In genomic region chr15:60374628-60375081, GRCh38 we compare ENCODE assay signal across 1 cellular context.
TF ChIP-seq lines count a peak whose summit lies in the region.

No MANE protein-coding gene starts in this region.

TF ChIP-seq in HepG2, 621 proteins besides CTCF, POLR2A, EP300 and RAD21 (continued from another document and continues in another):
- TF ChIP-seq KIAA2018 (CRISPR knock-in tag; IDR thresholded peaks at IDR 0.05; ENCODE audit: borderline replicate concordance) (no peak), SP4 (CRISPR knock-in tag; IDR thresholded peaks at IDR 0.05) (0 out of 2 replicates have a peak, but pooled peaks have one; percentile 20), MAZ (IDR thresholded peaks at IDR 0.05; ENCODE audit: borderline replicate concordance, low read depth, low read length) (peak; percentile 30; the same call in 1 of the 2 replicates), MAZ (CRISPR knock-in tag; IDR thresholded peaks at IDR 0.05; ENCODE audit: low read depth) (no peak; the same call in 1 of the 2 replicates), NR2F2 (IDR thresholded peaks at IDR 0.05; ENCODE audit: borderline replicate concordance, low read depth) (peak; percentile 52; the same call in 1 of the 2 replicates), TERF1 (CRISPR knock-in tag; IDR thresholded peaks at IDR 0.05) (no peak), ZNF839 (CRISPR knock-in tag; IDR thresholded peaks at IDR 0.05; ENCODE audit: borderline replicate concordance) (no peak), DPF2 (CRISPR knock-in tag; IDR thresholded peaks at IDR 0.05; ENCODE audit: borderline replicate concordance, low read depth) (peak; percentile 57), GATAD2A (CRISPR knock-in tag; IDR thresholded peaks at IDR 0.05) (peak; percentile 97), ZNF546 (CRISPR knock-in tag; conservative IDR thresholded peaks at IDR 0.05) (no peak), ZFY (CRISPR knock-in tag; IDR thresholded peaks at IDR 0.05) (peak; percentile 67), THRA (CRISPR knock-in tag; IDR thresholded peaks at IDR 0.05; ENCODE audit: borderline replicate concordance) (peak; percentile 79; the same call in 1 of the 2 replicates), PITX1 (CRISPR knock-in tag; IDR thresholded peaks at IDR 0.05) (peak; percentile 57), SOX5 (CRISPR knock-in tag; IDR thresholded peaks at IDR 0.05; ENCODE audit: borderline replicate concordance) (peak; percentile 99), GLI4 (CRISPR knock-in tag; IDR thresholded peaks at IDR 0.05; ENCODE audit: borderline replicate concordance) (no peak), FOSL1 (CRISPR knock-in tag; IDR thresholded peaks at IDR 0.05; ENCODE audit: borderline replicate concordance) (peak; percentile 93), ZNF569 (CRISPR knock-in tag; IDR thresholded peaks at IDR 0.05; ENCODE audit: borderline replicate concordance) (0 out of 2 replicates have a peak, but pooled peaks have one; percentile 34), JUNB (CRISPR knock-in tag; IDR thresholded peaks at IDR 0.05; ENCODE audit: borderline replicate concordance) (peak; percentile 77; the same call in 1 of the 2 replicates), ZNF878 (CRISPR knock-in tag; IDR thresholded peaks at IDR 0.05) (0 out of 2 replicates have a peak, but pooled peaks have one; percentile 19), ZBTB20 (CRISPR knock-in tag; IDR thresholded peaks at IDR 0.05; ENCODE audit: borderline replicate concordance, low read depth) (peak; percentile 36; the same call in 1 of the 2 replicates), FOXJ3 (CRISPR knock-in tag; IDR thresholded peaks at IDR 0.05; ENCODE audit: borderline replicate concordance) (0 out of 2 replicates have a peak, but pooled peaks have one; percentile 24), HOXA9 (CRISPR knock-in tag; IDR thresholded peaks at IDR 0.05; ENCODE audit: borderline replicate concordance) (no peak), CREM (IDR thresholded peaks at IDR 0.05) (peak; percentile 70), CREM (CRISPR knock-in tag; IDR thresholded peaks at IDR 0.05) (no peak), CAMTA2 (CRISPR knock-in tag; IDR thresholded peaks at IDR 0.05; ENCODE audit: borderline replicate concordance) (no peak), BHLHE40 (IDR thresholded peaks at IDR 0.05; ENCODE audit: low read length) (peak; percentile 48; the same call in 1 of the 2 replicates), HMG20B (CRISPR knock-in tag; conservative IDR thresholded peaks at IDR 0.05) (peak; percentile 98)
- TF ChIP-seq, protein P1, sequence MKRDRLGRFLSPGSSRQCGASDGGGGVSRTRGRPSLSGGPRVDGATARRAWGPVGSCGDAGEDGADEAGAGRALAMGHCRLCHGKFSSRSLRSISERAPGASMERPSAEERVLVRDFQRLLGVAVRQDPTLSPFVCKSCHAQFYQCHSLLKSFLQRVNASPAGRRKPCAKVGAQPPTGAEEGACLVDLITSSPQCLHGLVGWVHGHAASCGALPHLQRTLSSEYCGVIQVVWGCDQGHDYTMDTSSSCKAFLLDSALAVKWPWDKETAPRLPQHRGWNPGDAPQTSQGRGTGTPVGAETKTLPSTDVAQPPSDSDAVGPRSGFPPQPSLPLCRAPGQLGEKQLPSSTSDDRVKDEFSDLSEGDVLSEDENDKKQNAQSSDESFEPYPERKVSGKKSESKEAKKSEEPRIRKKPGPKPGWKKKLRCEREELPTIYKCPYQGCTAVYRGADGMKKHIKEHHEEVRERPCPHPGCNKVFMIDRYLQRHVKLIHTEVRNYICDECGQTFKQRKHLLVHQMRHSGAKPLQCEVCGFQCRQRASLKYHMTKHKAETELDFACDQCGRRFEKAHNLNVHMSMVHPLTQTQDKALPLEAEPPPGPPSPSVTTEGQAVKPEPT (CRISPR knock-in tag; IDR thresholded peaks at IDR 0.05; ENCODE audit: low read depth) = no peak
- TF ChIP-seq, protein P2, sequence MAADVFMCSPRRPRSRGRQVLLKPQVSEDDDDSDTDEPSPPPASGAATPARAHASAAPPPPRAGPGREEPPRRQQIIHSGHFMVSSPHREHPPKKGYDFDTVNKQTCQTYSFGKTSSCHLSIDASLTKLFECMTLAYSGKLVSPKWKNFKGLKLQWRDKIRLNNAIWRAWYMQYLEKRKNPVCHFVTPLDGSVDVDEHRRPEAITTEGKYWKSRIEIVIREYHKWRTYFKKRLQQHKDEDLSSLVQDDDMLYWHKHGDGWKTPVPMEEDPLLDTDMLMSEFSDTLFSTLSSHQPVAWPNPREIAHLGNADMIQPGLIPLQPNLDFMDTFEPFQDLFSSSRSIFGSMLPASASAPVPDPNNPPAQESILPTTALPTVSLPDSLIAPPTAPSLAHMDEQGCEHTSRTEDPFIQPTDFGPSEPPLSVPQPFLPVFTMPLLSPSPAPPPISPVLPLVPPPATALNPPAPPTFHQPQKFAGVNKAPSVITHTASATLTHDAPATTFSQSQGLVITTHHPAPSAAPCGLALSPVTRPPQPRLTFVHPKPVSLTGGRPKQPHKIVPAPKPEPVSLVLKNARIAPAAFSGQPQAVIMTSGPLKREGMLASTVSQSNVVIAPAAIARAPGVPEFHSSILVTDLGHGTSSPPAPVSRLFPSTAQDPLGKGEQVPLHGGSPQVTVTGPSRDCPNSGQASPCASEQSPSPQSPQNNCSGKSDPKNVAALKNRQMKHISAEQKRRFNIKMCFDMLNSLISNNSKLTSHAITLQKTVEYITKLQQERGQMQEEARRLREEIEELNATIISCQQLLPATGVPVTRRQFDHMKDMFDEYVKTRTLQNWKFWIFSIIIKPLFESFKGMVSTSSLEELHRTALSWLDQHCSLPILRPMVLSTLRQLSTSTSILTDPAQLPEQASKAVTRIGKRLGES (CRISPR knock-in tag; IDR thresholded peaks at IDR 0.05; ENCODE audit: borderline replicate concordance) = no peak
- TF ChIP-seq, protein P3, sequence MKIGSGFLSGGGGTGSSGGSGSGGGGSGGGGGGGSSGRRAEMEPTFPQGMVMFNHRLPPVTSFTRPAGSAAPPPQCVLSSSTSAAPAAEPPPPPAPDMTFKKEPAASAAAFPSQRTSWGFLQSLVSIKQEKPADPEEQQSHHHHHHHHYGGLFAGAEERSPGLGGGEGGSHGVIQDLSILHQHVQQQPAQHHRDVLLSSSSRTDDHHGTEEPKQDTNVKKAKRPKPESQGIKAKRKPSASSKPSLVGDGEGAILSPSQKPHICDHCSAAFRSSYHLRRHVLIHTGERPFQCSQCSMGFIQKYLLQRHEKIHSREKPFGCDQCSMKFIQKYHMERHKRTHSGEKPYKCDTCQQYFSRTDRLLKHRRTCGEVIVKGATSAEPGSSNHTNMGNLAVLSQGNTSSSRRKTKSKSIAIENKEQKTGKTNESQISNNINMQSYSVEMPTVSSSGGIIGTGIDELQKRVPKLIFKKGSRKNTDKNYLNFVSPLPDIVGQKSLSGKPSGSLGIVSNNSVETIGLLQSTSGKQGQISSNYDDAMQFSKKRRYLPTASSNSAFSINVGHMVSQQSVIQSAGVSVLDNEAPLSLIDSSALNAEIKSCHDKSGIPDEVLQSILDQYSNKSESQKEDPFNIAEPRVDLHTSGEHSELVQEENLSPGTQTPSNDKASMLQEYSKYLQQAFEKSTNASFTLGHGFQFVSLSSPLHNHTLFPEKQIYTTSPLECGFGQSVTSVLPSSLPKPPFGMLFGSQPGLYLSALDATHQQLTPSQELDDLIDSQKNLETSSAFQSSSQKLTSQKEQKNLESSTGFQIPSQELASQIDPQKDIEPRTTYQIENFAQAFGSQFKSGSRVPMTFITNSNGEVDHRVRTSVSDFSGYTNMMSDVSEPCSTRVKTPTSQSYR (CRISPR knock-in tag; IDR thresholded peaks at IDR 0.05; ENCODE audit: borderline replicate concordance) = peak; percentile 17; the same call in 1 of the 2 replicates
- TF ChIP-seq, protein P4, sequence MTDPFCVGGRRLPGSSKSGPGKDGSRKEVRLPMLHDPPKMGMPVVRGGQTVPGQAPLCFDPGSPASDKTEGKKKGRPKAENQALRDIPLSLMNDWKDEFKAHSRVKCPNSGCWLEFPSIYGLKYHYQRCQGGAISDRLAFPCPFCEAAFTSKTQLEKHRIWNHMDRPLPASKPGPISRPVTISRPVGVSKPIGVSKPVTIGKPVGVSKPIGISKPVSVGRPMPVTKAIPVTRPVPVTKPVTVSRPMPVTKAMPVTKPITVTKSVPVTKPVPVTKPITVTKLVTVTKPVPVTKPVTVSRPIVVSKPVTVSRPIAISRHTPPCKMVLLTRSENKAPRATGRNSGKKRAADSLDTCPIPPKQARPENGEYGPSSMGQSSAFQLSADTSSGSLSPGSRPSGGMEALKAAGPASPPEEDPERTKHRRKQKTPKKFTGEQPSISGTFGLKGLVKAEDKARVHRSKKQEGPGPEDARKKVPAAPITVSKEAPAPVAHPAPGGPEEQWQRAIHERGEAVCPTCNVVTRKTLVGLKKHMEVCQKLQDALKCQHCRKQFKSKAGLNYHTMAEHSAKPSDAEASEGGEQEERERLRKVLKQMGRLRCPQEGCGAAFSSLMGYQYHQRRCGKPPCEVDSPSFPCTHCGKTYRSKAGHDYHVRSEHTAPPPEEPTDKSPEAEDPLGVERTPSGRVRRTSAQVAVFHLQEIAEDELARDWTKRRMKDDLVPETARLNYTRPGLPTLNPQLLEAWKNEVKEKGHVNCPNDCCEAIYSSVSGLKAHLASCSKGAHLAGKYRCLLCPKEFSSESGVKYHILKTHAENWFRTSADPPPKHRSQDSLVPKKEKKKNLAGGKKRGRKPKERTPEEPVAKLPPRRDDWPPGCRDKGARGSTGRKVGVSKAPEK (CRISPR knock-in tag; IDR thresholded peaks at IDR 0.05; ENCODE audit: borderline replicate concordance) = no peak
- TF ChIP-seq, protein P5, sequence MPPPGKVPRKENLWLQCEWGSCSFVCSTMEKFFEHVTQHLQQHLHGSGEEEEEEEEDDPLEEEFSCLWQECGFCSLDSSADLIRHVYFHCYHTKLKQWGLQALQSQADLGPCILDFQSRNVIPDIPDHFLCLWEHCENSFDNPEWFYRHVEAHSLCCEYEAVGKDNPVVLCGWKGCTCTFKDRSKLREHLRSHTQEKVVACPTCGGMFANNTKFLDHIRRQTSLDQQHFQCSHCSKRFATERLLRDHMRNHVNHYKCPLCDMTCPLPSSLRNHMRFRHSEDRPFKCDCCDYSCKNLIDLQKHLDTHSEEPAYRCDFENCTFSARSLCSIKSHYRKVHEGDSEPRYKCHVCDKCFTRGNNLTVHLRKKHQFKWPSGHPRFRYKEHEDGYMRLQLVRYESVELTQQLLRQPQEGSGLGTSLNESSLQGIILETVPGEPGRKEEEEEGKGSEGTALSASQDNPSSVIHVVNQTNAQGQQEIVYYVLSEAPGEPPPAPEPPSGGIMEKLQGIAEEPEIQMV (CRISPR knock-in tag; IDR thresholded peaks at IDR 0.05; ENCODE audit: low read depth) = 0 out of 2 replicates have a peak, but pooled peaks have one; percentile 29
